8 cellular contexts compared by ENCODE assay signal in genomic region chr14:64645220-64645891, GRCh38. TPM values are rescaled to one million over a fixed set of nuclear protein-coding genes. Genes with fewer than 3 reads are reported as not detected.
DNase-seq lines count a peak whose midpoint lies in the region; ATAC-seq, FAIRE-seq and TF ChIP-seq lines count a peak whose summit lies in the region.

No MANE protein-coding gene starts in this region.

- peak overlapping the region; percentile 95 for H3K27ac ChIP-seq in astrocyte (ENCODE audit: low read depth, low read length)
- H3K27ac ChIP-seq in rectal smooth muscle tissue (ENCODE audit: low read depth, low read length): peak overlapping the region; percentile 89

- H3K4me1 ChIP-seq in astrocyte (ENCODE audit: insufficient read depth, low read length) (peaks cover 16% of the 10 kb centered on the region), rectal smooth muscle tissue (ENCODE audit: control insufficient read depth, insufficient read depth, low read length) (peaks cover 7% of the 10 kb centered on the region)

- H3K4me3 ChIP-seq in astrocyte (ENCODE audit: insufficient read depth, low read depth, low read length) (no peak overlapping the region), rectal smooth muscle tissue (ENCODE audit: low read length) (peak overlapping the region; percentile 13)

- no peak for TF ChIP-seq CTCF in astrocyte (IDR thresholded peaks at IDR 0.05; ENCODE audit: insufficient read depth, low read depth, low read length)

- peak overlapping the region; percentile 99 for H3K27ac Mint-ChIP-seq in astrocyte (ENCODE audit: unreplicated experiment)

- H3K9ac ChIP-seq in astrocyte (ENCODE audit: low read length): peak overlapping the region; percentile 80
- H3K9ac ChIP-seq in rectal smooth muscle tissue (ENCODE audit: low read length): no peak overlapping the region

- H3K36me3 ChIP-seq in astrocyte (ENCODE audit: insufficient read depth, low read length) (no peaks in the 10 kb centered on the region), rectal smooth muscle tissue (ENCODE audit: control insufficient read depth, insufficient read depth, low read length) (no peaks in the 10 kb centered on the region)

- peaks cover 7% of the 10 kb centered on the region for H3K9me3 Mint-ChIP-seq in astrocyte (ENCODE audit: unreplicated experiment)

- peaks cover 4% of the 10 kb centered on the region for H3K36me3 Mint-ChIP-seq in astrocyte (ENCODE audit: low read depth, unreplicated experiment)

- peaks cover 34% of the 10 kb centered on the region for H3K4me1 Mint-ChIP-seq in astrocyte (ENCODE audit: low read depth, unreplicated experiment)

- peaks cover 2% of the 10 kb centered on the region for H3K27me3 Mint-ChIP-seq in astrocyte (ENCODE audit: low read depth, unreplicated experiment)

- H2AFZ ChIP-seq in astrocyte (ENCODE audit: low read depth, low read length): peak overlapping the region; percentile 36

- H3K9me3 ChIP-seq in astrocyte (ENCODE audit: insufficient read depth, low read depth, low read length): peaks cover 3% of the 10 kb centered on the region

- no peaks in the 10 kb centered on the region for H4K20me1 ChIP-seq in astrocyte (ENCODE audit: insufficient read depth, low read length)

- no peak overlapping the region for H3K4me3 Mint-ChIP-seq in astrocyte (ENCODE audit: unreplicated experiment)

- DNase-seq in ELR (ENCODE audit: low read depth) (peak; percentile 54), astrocyte (ENCODE audit: low read depth) (peak; percentile 98), hepatic stellate cell (ENCODE audit: low spot score) (peak; percentile 65), ureter (ENCODE audit: low spot score) (no peak), NCI-H82 (lab: John Stamatoyannopoulos, UW) (no peak)

- ATAC-seq in HG03097 (IDR thresholded peaks at IDR 0.05; ENCODE audit: low FRiP score, unreplicated experiment): no peak
- ATAC-seq in GM18868 (IDR thresholded peaks at IDR 0.05; ENCODE audit: unreplicated experiment): no peak

- peak overlapping the region; percentile 78 for H3K4me2 ChIP-seq in astrocyte (ENCODE audit: low read length)

- H3K79me2 ChIP-seq in astrocyte (ENCODE audit: insufficient read depth, low read length): no peaks in the 10 kb centered on the region

- H3K27me3 ChIP-seq in astrocyte (ENCODE audit: insufficient read depth, low read length) (no peaks in the 10 kb centered on the region), rectal smooth muscle tissue (ENCODE audit: control insufficient read depth, insufficient read depth, low read length) (no peaks in the 10 kb centered on the region)

- FAIRE-seq in astrocyte (lab: Jason Lieb, UNC): peak; percentile 23

RNA-seq across cellular contexts. Expression of gene PLEKHG3, which starts 58.9 kb away (rescaled TPM):
- total RNA-seq in astrocyte (84.1 and 98.6 TPM in 2 replicates), ureter (111 TPM)

Comparison
In these comparisons a context has a peak if more than half of its experiments do, and no peak if none do; other contexts are left out.
1. DNase-seq: peak in ELR (single experiment), astrocyte (single experiment) and hepatic stellate cell (single experiment); none in ureter (single experiment) and NCI-H82 (single experiment).